ENCODE assay signal across 9 cellular contexts in genomic region chr9:76369583-76369982, GRCh38. TPM values are rescaled to one million over a fixed set of nuclear protein-coding genes. Genes with fewer than 3 reads are reported as not detected.
A peak's percentile ranks its signal among the peaks of the same experiment; 100 is the strongest.
DNase-seq lines count a peak whose midpoint lies in the region; ATAC-seq and TF ChIP-seq lines count a peak whose summit lies in the region.
"Had no signal": no experiment of that assay in that cellular context is flagged by ENCODE, and none has a peak within 500 bp of the region (broad histone marks: within the 10 kb centered on the region; RNA-seq: fewer than 3 reads in every experiment).

No MANE protein-coding gene starts in this region.

- intact Hi-C loops in posterior vena cava (cut with DNase I), result no loop called here

- DNase-seq in Caki2 (ENCODE audit: low read depth) (peak; percentile 80), NCI-H524 (lab: John Stamatoyannopoulos, UW) (peak; percentile 15 to 66), fibroblast of peridontal ligament (ENCODE audit: extremely low read depth) (peak; percentile 15), posterior vena cava (ENCODE audit: low spot score) (no peak), GM10266 (ENCODE audit: extremely low spot score) (no peak), globus pallidus (ENCODE audit: low spot score) (no peak)
- no peak for DNase-seq in activated CD8-positive, alpha-beta memory T cell treated with anti-CD3 and anti-CD28 coated beads, Interleukin-2, amount 50 U/mL, for 4 hours
- DNase-seq: CD8-positive, alpha-beta memory T cell had no signal

- no peak for TF ChIP-seq CTCF in GM10266 (IDR thresholded peaks at IDR 0.05; ENCODE audit: control insufficient read depth, insufficient read depth, low read depth, missing control alignments)

- in situ Hi-C loops in Caki2 (cut with HindIII; ENCODE audit: low pct_unique_long_range_greater_than_20kb, low sequenced_read_pairs), result no loop called here

- ATAC-seq in HG02973 (IDR thresholded peaks at IDR 0.05; ENCODE audit: unreplicated experiment), result peak; percentile 49

RNA-seq across cellular contexts. Expression of gene RFK, which starts 24.6 kb away (rescaled TPM):
- 33.7 and 35.3 TPM in 2 replicates for total RNA-seq in Caki2 (2014; rRNA removed; shearing (Covaris generic); ENCODE audit: low replicate concordance)
- 10 to 100 TPM; 18.3 to 22.1 TPM for total RNA-seq in posterior vena cava

Comparison
In these comparisons a context has a peak if more than half of its experiments do, and no peak if none do; other contexts are left out.
1. DNase-seq: peak in Caki2 (single experiment), NCI-H524 (2 of 2) and fibroblast of peridontal ligament (single experiment); none in posterior vena cava (single experiment), GM10266 (single experiment), globus pallidus (single experiment) and activated CD8-positive, alpha-beta memory T cell treated with anti-CD3 and anti-CD28 coated beads, Interleukin-2, amount 50 U/mL, for 4 hours (single experiment).